In the genomic region with DNA sequence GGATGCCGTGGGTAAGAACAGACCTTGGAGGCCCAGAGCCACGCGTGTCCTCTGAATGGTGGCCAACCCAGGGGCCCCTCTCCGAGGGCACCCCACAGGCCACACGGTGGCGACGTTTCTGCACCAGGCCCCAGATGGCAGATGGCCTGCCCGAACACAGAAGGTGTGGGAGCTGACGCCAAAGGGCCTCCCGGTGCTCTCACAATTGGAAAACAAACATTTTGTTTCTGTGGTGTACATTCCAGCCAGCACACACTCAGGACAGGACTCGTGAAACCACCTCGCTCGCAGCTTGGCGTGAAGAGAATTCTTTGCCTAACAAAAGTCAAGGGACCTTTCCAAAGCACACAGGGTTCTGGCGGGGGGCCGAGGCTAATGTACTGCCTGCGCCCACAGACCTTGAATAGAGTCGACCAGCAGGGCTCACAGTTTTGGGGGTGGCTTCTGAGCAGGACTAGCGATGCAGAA, we compare ENCODE assay signal across 8 cellular contexts.
A peak's percentile ranks its signal among the peaks of the same experiment; 100 is the strongest.
DNase-seq lines count a peak whose midpoint lies in the region; ATAC-seq, FAIRE-seq and TF ChIP-seq lines count a peak whose summit lies in the region.

No MANE protein-coding gene starts in this region.

- CTCF ChIA-PET in activated CD4-positive, alpha-beta T cell treated with anti-CD3 and anti-CD28 coated beads for 36 hours (lab: Charles Lee): interaction anchor here (0.6 to 2.0 kb wide), 4 partner anchors 87 to 111 kb away, joined by 4 to 13 read pairs (median 4); no protein-coding TSS in a partner anchor

- no peaks in the 10 kb centered on the region for H3K9me3 ChIP-seq in fibroblast of lung (ENCODE audit: control insufficient read depth, insufficient read depth, low read depth, low read length)
- H3K9me3 ChIP-seq in gastrocnemius medialis: no peaks in the 10 kb centered on the region

- no peak overlapping the region for H3K27ac Mint-ChIP-seq in activated CD4-positive, alpha-beta T cell treated with anti-CD3 and anti-CD28 coated beads for 36 hours

- H3K79me2 ChIP-seq in fibroblast of lung (ENCODE audit: control insufficient read depth, insufficient read depth, low read length): no peaks in the 10 kb centered on the region

- DNase-seq in activated CD4-positive, alpha-beta T cell treated with anti-CD3 and anti-CD28 coated beads for 36 hours: peak; percentile 71
- DNase-seq in activated CD4-positive, alpha-beta T cell treated with anti-CD3 and anti-CD28 coated beads for 1 hour: no peak
- peak; percentile 42 to 46 for DNase-seq in activated CD4-positive, alpha-beta T cell treated with anti-CD3 and anti-CD28 coated beads, Interleukin-2, amount 50 U/mL, for 4 hours
- DNase-seq in fibroblast of lung (ENCODE audit: low read depth in 2 of 2) (peak; percentile 29 to 63), gastrocnemius medialis (peak; percentile 69 to 77), 8988T (no peak), HTR-8/SVneo (ENCODE audit: insufficient read length, low spot score) (no peak)

- H3K9ac ChIP-seq in fibroblast of lung (ENCODE audit: insufficient read depth, low read length): no peak overlapping the region

- FAIRE-seq in HTR-8/SVneo (lab: Jason Lieb, UNC): no peak

- no peak for TF ChIP-seq POLR2A in gastrocnemius medialis (IDR thresholded peaks at IDR 0.05)

- in situ Hi-C loops in gastrocnemius medialis (cut with MboI; ENCODE audit: low sequenced_read_pairs in 4 of 4): loop anchor here in 3 of 4 donors (10.0 to 25.0 kb wide), 2 partner anchors 105 to 113 kb away; a partner anchor contains a TSS

- H3K27me3 ChIP-seq in fibroblast of lung (ENCODE audit: control insufficient read depth, insufficient read depth, low read length): no peaks in the 10 kb centered on the region
- no peaks in the 10 kb centered on the region for H3K27me3 ChIP-seq in gastrocnemius medialis

- intact Hi-C loops in activated CD4-positive, alpha-beta T cell treated with anti-CD3 and anti-CD28 coated beads for 36 hours (cut with DNase I, micrococcal nuclease): loop anchor here (1.0 kb wide), 1 partner anchor 109 kb away; no protein-coding TSS in a partner anchor
- intact Hi-C loops in gastrocnemius medialis (cut with DNase I; ENCODE audit: low total_unique reads): loop anchor here (1.0 to 5.0 kb wide), 3 partner anchors 35 to 195 kb away; no protein-coding TSS in a partner anchor

- peak; percentile 59 for ATAC-seq in activated CD4-positive, alpha-beta T cell treated with anti-CD3 and anti-CD28 coated beads for 36 hours
- peak; percentile 62 to 63 for ATAC-seq in gastrocnemius medialis
- no peak for ATAC-seq in HG02885 (IDR thresholded peaks at IDR 0.05; ENCODE audit: poor library complexity, unreplicated experiment)

- H2AFZ ChIP-seq in fibroblast of lung (ENCODE audit: low read length): no peak overlapping the region

- no peak overlapping the region for H3K4me2 ChIP-seq in fibroblast of lung (ENCODE audit: extremely low read depth, insufficient read depth, low read length)

- H3K36me3 ChIP-seq in fibroblast of lung (ENCODE audit: control insufficient read depth, insufficient read depth, low read length) (no peaks in the 10 kb centered on the region), gastrocnemius medialis (no peaks in the 10 kb centered on the region)

- TF ChIP-seq CTCF in fibroblast of lung (conservative IDR thresholded peaks at IDR 0.05 in 1 of 2, IDR thresholded peaks at IDR 0.05 in 1 of 2; ENCODE audit: low read depth in 1 of 2, low read length in 2 of 2): peak; percentile 20 to 43
- TF ChIP-seq CTCF in gastrocnemius medialis (IDR thresholded peaks at IDR 0.05 in 4 of 5, conservative IDR thresholded peaks at IDR 0.05 in 1 of 5): peak; percentile 43 to 75 (median 68)

- peaks cover 45% of the 10 kb centered on the region for H3K4me1 Mint-ChIP-seq in activated CD4-positive, alpha-beta T cell treated with anti-CD3 and anti-CD28 coated beads for 36 hours

- H4K20me1 ChIP-seq in fibroblast of lung (ENCODE audit: control insufficient read depth, extremely low read depth, insufficient read depth, low read length): no peaks in the 10 kb centered on the region

- POLR2A ChIA-PET in activated CD4-positive, alpha-beta T cell treated with anti-CD3 and anti-CD28 coated beads for 36 hours (lab: Charles Lee): no interaction called here

- H3K4me3 ChIP-seq in fibroblast of lung (replicated peaks in 1 of 4; ENCODE audit: control extremely low read depth in 1 of 4, insufficient read depth in 1 of 4, low read depth in 3 of 4, low read length in 4 of 4): no peak overlapping the region
- no peak overlapping the region for H3K4me3 ChIP-seq in gastrocnemius medialis

- H3K4me1 ChIP-seq in fibroblast of lung (ENCODE audit: control insufficient read depth, extremely low read depth, insufficient read depth, low read length) (no peaks in the 10 kb centered on the region), gastrocnemius medialis (peaks cover 61 to 66% of the 10 kb centered on the region in 2 donors)

- no peak overlapping the region for H3K4me3 Mint-ChIP-seq in activated CD4-positive, alpha-beta T cell treated with anti-CD3 and anti-CD28 coated beads for 36 hours

- H3K9me3 Mint-ChIP-seq in activated CD4-positive, alpha-beta T cell treated with anti-CD3 and anti-CD28 coated beads for 36 hours (ENCODE audit: low read depth): peaks cover 7% of the 10 kb centered on the region

- H3K27ac ChIP-seq in fibroblast of lung (ENCODE audit: insufficient read depth, low read length): no peak overlapping the region
- peak overlapping the region; percentile 36 to 88 (median 77) for H3K27ac ChIP-seq in gastrocnemius medialis

- no peaks in the 10 kb centered on the region for H3K27me3 Mint-ChIP-seq in activated CD4-positive, alpha-beta T cell treated with anti-CD3 and anti-CD28 coated beads for 36 hours

- H3K36me3 Mint-ChIP-seq in activated CD4-positive, alpha-beta T cell treated with anti-CD3 and anti-CD28 coated beads for 36 hours (ENCODE audit: low read depth): peaks cover 8% of the 10 kb centered on the region

Comparison
In these comparisons a context has a peak if more than half of its experiments do, and no peak if none do; other contexts are left out.
1. DNase-seq: peak in activated CD4-positive, alpha-beta T cell treated with anti-CD3 and anti-CD28 coated beads for 36 hours (single experiment), activated CD4-positive, alpha-beta T cell treated with anti-CD3 and anti-CD28 coated beads, Interleukin-2, amount 50 U/mL, for 4 hours (2 of 2), fibroblast of lung (2 of 2) and gastrocnemius medialis (2 of 2); none in activated CD4-positive, alpha-beta T cell treated with anti-CD3 and anti-CD28 coated beads for 1 hour (single experiment), 8988T (single experiment) and HTR-8/SVneo (single experiment).